ENCODE assay signal across 22 cellular contexts in the genomic region with DNA sequence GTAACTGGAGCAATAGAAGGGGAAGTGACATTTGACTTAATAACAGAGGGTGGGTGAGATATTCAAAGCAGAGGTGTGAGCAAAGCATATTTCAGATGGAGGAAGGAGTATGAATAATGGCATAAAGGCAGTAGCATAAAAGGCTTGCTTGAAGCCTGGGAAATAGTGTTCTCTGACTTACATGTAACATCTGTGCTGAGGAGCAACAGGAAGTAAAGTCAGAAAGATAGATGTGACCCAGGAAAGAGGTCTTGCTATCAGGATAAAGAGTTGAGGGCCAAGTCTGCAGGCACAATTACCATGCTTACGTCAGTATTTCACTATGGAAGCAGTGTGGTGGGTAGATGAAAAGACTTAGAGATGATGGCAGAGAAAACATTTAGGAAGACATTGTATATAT. TPM values are rescaled to one million over a fixed set of nuclear protein-coding genes. Genes with fewer than 3 reads are reported as not detected.
DNase-seq lines count a peak whose midpoint lies in the region; ATAC-seq, FAIRE-seq and TF ChIP-seq lines count a peak whose summit lies in the region.
"Had no signal": no experiment of that assay in that cellular context is flagged by ENCODE, and none has a peak within 500 bp of the region (broad histone marks: within the 10 kb centered on the region; RNA-seq: fewer than 3 reads in every experiment).

No MANE protein-coding gene starts in this region.

- POLR2A ChIA-PET in HepG2 (lab: Yijun Ruan, JAX), result no interaction called here

- TF ChIP-seq POLR2A in HepG2 (IDR thresholded peaks at IDR 0.05; ENCODE audit: insufficient read depth in 1 of 2, low read depth in 2 of 2, low read length in 2 of 2) (no peak), GM12892 (IDR thresholded peaks at IDR 0.05; ENCODE audit: low read depth, low read length) (no peak)

- H3K36me3 ChIP-seq in liver (ENCODE audit: control insufficient read depth in 4 of 4, insufficient read depth in 3 of 4, low read depth in 1 of 4, low read length in 3 of 4) (peaks cover 0 to 4% (median 3%) of the 10 kb centered on the region in 4 donors), HepG2 (replicated peaks in 1 of 2; ENCODE audit: control insufficient read depth in 1 of 2, insufficient read depth in 2 of 2, low read length in 2 of 2) (no peaks in the 10 kb centered on the region), Loucy (ENCODE audit: insufficient read depth, low read length) (no peaks in the 10 kb centered on the region), ascending aorta (peaks cover 24 to 35% of the 10 kb centered on the region in 2 donors)
- H3K36me3 ChIP-seq: BE2C had no signal

- no TSS peak for BruUV-seq in HepG2 (replicated peaks; lab: Mats Ljungman, UMichigan)

- no peak overlapping the region for H3K4me3 ChIP-seq in liver (ENCODE audit: low read depth in 1 of 3, low read length in 3 of 3)
- no peak overlapping the region for H3K4me3 ChIP-seq in HepG2 (replicated peaks in 1 of 3; ENCODE audit: insufficient read depth in 1 of 3, low read depth in 2 of 3, low read length in 3 of 3)
- H3K4me3 ChIP-seq in Loucy (ENCODE audit: low read length, poor library complexity, severe bottlenecking), result no peak overlapping the region
- no peak overlapping the region for H3K4me3 ChIP-seq in ascending aorta
- H3K4me3 ChIP-seq: A549; BLaER1 treated with 17β-estradiol and CSF1 and Interleukin-3, amounts not matched to agents 10 nM and 100 nM; GM23338 had no signal

- FAIRE-seq in HepG2 (lab: Jason Lieb, UNC) (no peak), GM12892 (lab: Jason Lieb, UNC) (peak; percentile 14)
- FAIRE-seq: A549, G401.6 had no signal

- H3K4me2 ChIP-seq in HepG2 (ENCODE audit: low read depth, low read length) (no peak overlapping the region), Loucy (ENCODE audit: low read depth, low read length, poor library complexity, severe bottlenecking) (peak overlapping the region; percentile 40)
- H3K4me2 ChIP-seq: A549; BLaER1 treated with 17β-estradiol and CSF1 and Interleukin-3, amounts not matched to agents 10 nM and 100 nM; GM23338 had no signal

- H3K27me3 ChIP-seq in liver (ENCODE audit: control insufficient read depth in 4 of 4, insufficient read depth in 4 of 4, low read length in 3 of 4) (no peaks in the 10 kb centered on the region), HepG2 (ENCODE audit: control insufficient read depth in 1 of 2, insufficient read depth in 2 of 2, low read length in 2 of 2) (no peaks in the 10 kb centered on the region), Loucy (ENCODE audit: insufficient read depth, low read length, poor library complexity, severe bottlenecking) (no peaks in the 10 kb centered on the region), ascending aorta (no peaks in the 10 kb centered on the region)
- H3K27me3 ChIP-seq: BE2C; BLaER1 treated with 17β-estradiol and CSF1 and Interleukin-3, amounts not matched to agents 10 nM and 100 nM had no signal

- DNase-seq in HepG2 (ENCODE audit: low spot score), result no peak
- DNase-seq in GM12892 (ENCODE audit: insufficient read length), result no peak
- no peak for DNase-seq in activated CD4-positive, alpha-beta T cell treated with anti-CD3 and anti-CD28 coated beads for 1 hour
- DNase-seq in ascending aorta (ENCODE audit: low spot score in 2 of 2), result no peak
- DNase-seq: 8988T; ACHN; AML-193; BE2C; Calu3; CD4-positive, alpha-beta memory T cell; COR-L47; DMS53; DMS79 treated with DMSO at 0.1 percent for 48 hours; H9 had no signal

- ATAC-seq in HepG2 (no peak), GM21717 (IDR thresholded peaks at IDR 0.05; ENCODE audit: unreplicated experiment) (no peak)
- ATAC-seq: A549, GM23338, HCT116 had no signal

- no peaks in the 10 kb centered on the region for H3K9me3 ChIP-seq in liver (ENCODE audit: control insufficient read depth in 4 of 4, low read length in 3 of 4)
- H3K9me3 ChIP-seq in HepG2 (ENCODE audit: low read length), result no peaks in the 10 kb centered on the region
- no peaks in the 10 kb centered on the region for H3K9me3 ChIP-seq in Loucy (ENCODE audit: insufficient read depth, low read depth, low read length)
- H3K9me3 ChIP-seq in ascending aorta, result no peaks in the 10 kb centered on the region
- H3K9me3 ChIP-seq: A549; BE2C; BLaER1 treated with 17β-estradiol and CSF1 and Interleukin-3, amounts not matched to agents 10 nM and 100 nM had no signal

- H4K20me1 ChIP-seq in HepG2 (ENCODE audit: insufficient read depth, low read length), result no peaks in the 10 kb centered on the region
- no peaks in the 10 kb centered on the region for H4K20me1 ChIP-seq in Loucy (ENCODE audit: insufficient read depth, low read length, poor library complexity, severe bottlenecking)
- H4K20me1 ChIP-seq: BLaER1 treated with 17β-estradiol and CSF1 and Interleukin-3, amounts not matched to agents 10 nM and 100 nM had no signal

- TF ChIP-seq CTCF in liver (IDR thresholded peaks at IDR 0.05; ENCODE audit: low read depth, low read length, missing input control) (no peak), HepG2 (CRISPR knock-in tag; IDR thresholded peaks at IDR 0.05) (no peak), Loucy (conservative IDR thresholded peaks at IDR 0.05; ENCODE audit: low read length) (no peak), ascending aorta (IDR thresholded peaks at IDR 0.05) (no peak)

- WGBS in liver, result 90% methylated on average over 1 of the region's 1 CpG
- 93% methylated on average over 1 of the region's 1 CpG for WGBS in HepG2 (ENCODE audit: low lambda C conversion rate)

- no peak overlapping the region for H2AFZ ChIP-seq in HepG2 (ENCODE audit: low read length)
- H2AFZ ChIP-seq in Loucy (ENCODE audit: low read length), result no peak overlapping the region
- H2AFZ ChIP-seq: GM23338 had no signal

- H3F3A ChIP-seq in Loucy (ENCODE audit: low read depth), result no peaks in the 10 kb centered on the region

- no peak for TF ChIP-seq RAD21 in liver (IDR thresholded peaks at IDR 0.05)
- no peak for TF ChIP-seq RAD21 in HepG2 (CRISPR knock-in tag; IDR thresholded peaks at IDR 0.05)

- CTCF ChIA-PET in HepG2 (lab: Yijun Ruan, JAX; ENCODE audit: low intra/inter-chr PET ratio, low total read pairs), result no interaction called here

- TF ChIP-seq EP300 in HepG2 (IDR thresholded peaks at IDR 0.05; ENCODE audit: low read depth in 2 of 2, low read length in 2 of 2) (no peak), HepG2 (CRISPR knock-in tag; IDR thresholded peaks at IDR 0.05; ENCODE audit: borderline replicate concordance) (no peak)

- H3K9me2 ChIP-seq in Loucy (replicated peaks; ENCODE audit: low read depth, low read length), result no peaks in the 10 kb centered on the region

- H3K4me1 ChIP-seq in liver (ENCODE audit: control insufficient read depth in 4 of 4, insufficient read depth in 4 of 4, low read length in 3 of 4) (peaks cover 0 to 7% (median 3%) of the 10 kb centered on the region in 4 donors), HepG2 (ENCODE audit: insufficient read depth, low read length) (no peaks in the 10 kb centered on the region), Loucy (ENCODE audit: insufficient read depth, low read length, poor library complexity, severe bottlenecking) (peaks cover 33% of the 10 kb centered on the region), ascending aorta (peaks cover 0 to 16% of the 10 kb centered on the region in 2 donors)
- H3K4me1 ChIP-seq: A549 had no signal

- H3K79me2 ChIP-seq in HepG2 (ENCODE audit: insufficient read depth, low read length), result no peaks in the 10 kb centered on the region
- H3K79me2 ChIP-seq in Loucy (ENCODE audit: insufficient read depth, low read length), result no peaks in the 10 kb centered on the region

- no peak overlapping the region for H3K9ac ChIP-seq in liver (ENCODE audit: low read depth in 1 of 2, low read length in 2 of 2)
- no peak overlapping the region for H3K9ac ChIP-seq in HepG2 (ENCODE audit: insufficient read depth, low read depth, low read length)
- no peak overlapping the region for H3K9ac ChIP-seq in Loucy (ENCODE audit: low read depth, low read length, poor library complexity, severe bottlenecking)
- H3K9ac ChIP-seq: BLaER1 treated with 17β-estradiol and CSF1 and Interleukin-3, amounts not matched to agents 10 nM and 100 nM had no signal

- H3K27ac ChIP-seq in liver (ENCODE audit: low read depth in 1 of 2, low read length in 2 of 2), result no peak overlapping the region
- no peak overlapping the region for H3K27ac ChIP-seq in HepG2 (ENCODE audit: extremely low read length, insufficient read depth, low read length)
- no peak overlapping the region for H3K27ac ChIP-seq in ascending aorta
- H3K27ac ChIP-seq: A549; BLaER1 treated with 17β-estradiol and CSF1 and Interleukin-3, amounts not matched to agents 10 nM and 100 nM had no signal

- in situ Hi-C loops in HepG2 (cut with HindIII; ENCODE audit: extremely low pct_ligation_motif_present, low pct_unique_long_range_greater_than_20kb), result no loop called here

- intact Hi-C loops in HepG2 (cut with micrococcal nuclease; ENCODE audit: unreplicated experiment), result no loop called here
- intact Hi-C loops in ascending aorta (cut with DNase I), result no loop called here

RNA-seq across cellular contexts. Expression of gene ATP10D, which starts 28.4 kb away (rescaled TPM):
- 10 to 100 TPM in 1 of 2 donors, 1 to 10 TPM in 1; 5.6 to 13.6 TPM for total RNA-seq in liver
- polyA plus RNA-seq in liver, result 1 to 10 TPM; 4.3 to 9.3 TPM
- 5.2 and 9.8 TPM in 2 replicates for total RNA-seq in HepG2 (2016; rRNA removed; fragmentation: Illumina TruSeq; extraction: Trizol)
- total RNA-seq in HepG2 (2016; cell fraction: cytosol; rRNA removed; fragmentation: Illumina TruSeq; extraction: Trizol; ENCODE audit: low read depth), result 0.97 and 1.0 TPM in 2 replicates
- total RNA-seq in HepG2 (2016; cell fraction: insoluble cytoplasmic fraction; rRNA removed; fragmentation: Illumina TruSeq; extraction: Trizol), result 5.4 and 8.4 TPM in 2 replicates
- total RNA-seq in HepG2 (2016; cell fraction: membrane; rRNA removed; fragmentation: Illumina TruSeq; extraction: Trizol), result 1.8 and 2.2 TPM in 2 replicates
- total RNA-seq in HepG2 (2016; cell fraction: nucleus; rRNA removed; fragmentation: Illumina TruSeq; extraction: Trizol), result 15.8 and 16.4 TPM in 2 replicates
- polyA plus RNA-seq in HepG2 (2011; rRNA removed), result 2.2 and 3.4 TPM in 2 replicates
- polyA plus RNA-seq in HepG2 (2011; cell fraction: cytosol; rRNA removed), result 1.2 and 3.3 TPM in 2 replicates
- polyA plus RNA-seq in HepG2 (2011; cell fraction: nucleus; rRNA removed), result 2.2 and 2.6 TPM in 2 replicates
- 0.78 and 1.7 TPM in 2 replicates for polyA plus RNA-seq in HepG2 (2012)
- polyA plus RNA-seq in HepG2 (2016; cell fraction: cytosol; fragmentation: Illumina TruSeq; extraction: Trizol; ENCODE audit: low read depth), result 0.28 and 0.29 TPM in 2 replicates
- 3.1 and 4.5 TPM in 2 replicates for polyA plus RNA-seq in HepG2 (2016; cell fraction: insoluble cytoplasmic fraction; fragmentation: Illumina TruSeq; extraction: Trizol; ENCODE audit: low read depth)
- polyA plus RNA-seq in HepG2 (2016; cell fraction: membrane; fragmentation: Illumina TruSeq; extraction: Trizol; ENCODE audit: low read depth), result 0.54 and 1.1 TPM in 2 replicates
- polyA plus RNA-seq in HepG2 (2016; cell fraction: nucleus; fragmentation: Illumina TruSeq; extraction: Trizol; ENCODE audit: insufficient read depth, low read depth), result 10.4 and 11.5 TPM in 2 replicates
- 15.9 and 46.4 TPM in 2 replicates for polyA minus RNA-seq in HepG2 (2011; rRNA and poly(A)+ RNA removed; ENCODE audit: low replicate concordance)
- 3.1 and 3.3 TPM in 2 replicates for polyA minus RNA-seq in HepG2 (2011; cell fraction: cytosol; rRNA and poly(A)+ RNA removed)
- polyA minus RNA-seq in HepG2 (2011; cell fraction: nucleus; rRNA and poly(A)+ RNA removed), result 9.0 and 10.7 TPM in 2 replicates
- 11.8 TPM for polyA plus RNA-seq in GM12892 (2012; ENCODE audit: missing spikeins)
- total RNA-seq in ascending aorta, result 22.1 TPM

RNA-seq across cellular contexts. Expression of gene COMMD8, which starts 50.0 kb away (rescaled TPM):
- total RNA-seq in liver, result 1 to 10 TPM; 3.6 to 9.3 TPM
- polyA plus RNA-seq in liver, result 10 to 100 TPM in 1 of 2 donors, 1 to 10 TPM in 1; 8.6 to 17.5 TPM
- total RNA-seq in HepG2 (2016; rRNA removed; fragmentation: Illumina TruSeq; extraction: Trizol), result 20.3 and 32.7 TPM in 2 replicates
- 6.5 and 6.6 TPM in 2 replicates for total RNA-seq in HepG2 (2016; cell fraction: cytosol; rRNA removed; fragmentation: Illumina TruSeq; extraction: Trizol; ENCODE audit: low read depth)
- 20.6 and 32.7 TPM in 2 replicates for total RNA-seq in HepG2 (2016; cell fraction: insoluble cytoplasmic fraction; rRNA removed; fragmentation: Illumina TruSeq; extraction: Trizol)
- 12.0 and 12.7 TPM in 2 replicates for total RNA-seq in HepG2 (2016; cell fraction: membrane; rRNA removed; fragmentation: Illumina TruSeq; extraction: Trizol)
- 8.3 and 10.5 TPM in 2 replicates for total RNA-seq in HepG2 (2016; cell fraction: nucleus; rRNA removed; fragmentation: Illumina TruSeq; extraction: Trizol)
- 5.1 and 7.1 TPM in 2 replicates for polyA plus RNA-seq in HepG2 (2011; rRNA removed)
- 1.8 and 3.1 TPM in 2 replicates for polyA plus RNA-seq in HepG2 (2011; cell fraction: cytosol; rRNA removed)
- 0.88 and 2.4 TPM in 2 replicates for polyA plus RNA-seq in HepG2 (2011; cell fraction: nucleus; rRNA removed)
- 7.7 and 7.8 TPM in 2 replicates for polyA plus RNA-seq in HepG2 (2012)
- 8.2 and 8.5 TPM in 2 replicates for polyA plus RNA-seq in HepG2 (2016; cell fraction: cytosol; fragmentation: Illumina TruSeq; extraction: Trizol; ENCODE audit: low read depth)
- 32.4 and 37.3 TPM in 2 replicates for polyA plus RNA-seq in HepG2 (2016; cell fraction: insoluble cytoplasmic fraction; fragmentation: Illumina TruSeq; extraction: Trizol; ENCODE audit: low read depth)
- polyA plus RNA-seq in HepG2 (2016; cell fraction: membrane; fragmentation: Illumina TruSeq; extraction: Trizol; ENCODE audit: low read depth), result 12.5 and 13.7 TPM in 2 replicates
- 15.2 and 15.6 TPM in 2 replicates for polyA plus RNA-seq in HepG2 (2016; cell fraction: nucleus; fragmentation: Illumina TruSeq; extraction: Trizol; ENCODE audit: insufficient read depth, low read depth)
- 0.16 and 1.5 TPM in 2 replicates for polyA minus RNA-seq in HepG2 (2011; rRNA and poly(A)+ RNA removed; ENCODE audit: low replicate concordance)
- polyA minus RNA-seq in HepG2 (2011; cell fraction: cytosol; rRNA and poly(A)+ RNA removed), result 2.8 and 3.3 TPM in 2 replicates
- 4.5 and 6.3 TPM in 2 replicates for polyA minus RNA-seq in HepG2 (2011; cell fraction: nucleus; rRNA and poly(A)+ RNA removed)
- 41.4 TPM for polyA plus RNA-seq in GM12892 (2012; ENCODE audit: missing spikeins)
- 1.7 TPM for total RNA-seq in ascending aorta
